18 cellular contexts compared by ENCODE assay signal in genomic region chr12:130104596-130105253, GRCh38. TPM values are rescaled to one million over a fixed set of nuclear protein-coding genes. Genes with fewer than 3 reads are reported as not detected.
DNase-seq lines count a peak whose midpoint lies in the region; ATAC-seq and TF ChIP-seq lines count a peak whose summit lies in the region.
"Had no signal": no experiment of that assay in that cellular context is flagged by ENCODE, and none has a peak within 500 bp of the region (broad histone marks: within the 10 kb centered on the region; RNA-seq: fewer than 3 reads in every experiment).

No MANE protein-coding gene starts in this region.

- peak overlapping the region; percentile 93 for H2AFZ ChIP-seq in smooth muscle cell (ENCODE audit: low read depth)

- no peak overlapping the region for H3K27ac Mint-ChIP-seq in activated T-cell treated with anti-CD3 and anti-CD28 coated beads, Interleukin-2, amount 50 U/mL, for 24 hours
- H3K27ac Mint-ChIP-seq: activated naive CD8-positive, alpha-beta T cell treated with anti-CD3 and anti-CD28 coated beads for 36 hours had no signal

- TF ChIP-seq CTCF in body of pancreas (IDR thresholded peaks at IDR 0.05) (no peak), smooth muscle cell (IDR thresholded peaks at IDR 0.05; ENCODE audit: borderline replicate concordance, insufficient read depth, poor library complexity, severe bottlenecking) (no peak)

- H3K9me3 Mint-ChIP-seq in activated T-cell treated with anti-CD3 and anti-CD28 coated beads, Interleukin-2, amount 50 U/mL, for 24 hours, result peaks cover 8% of the 10 kb centered on the region

- H3K4me1 Mint-ChIP-seq in activated T-cell treated with anti-CD3 and anti-CD28 coated beads, Interleukin-2, amount 50 U/mL, for 24 hours (ENCODE audit: low read depth), result peaks cover 1% of the 10 kb centered on the region

- H3K9ac ChIP-seq in smooth muscle cell (ENCODE audit: low read depth), result no peak overlapping the region

- H3K36me3 Mint-ChIP-seq in activated T-cell treated with anti-CD3 and anti-CD28 coated beads, Interleukin-2, amount 50 U/mL, for 24 hours (ENCODE audit: low read depth), result no peaks in the 10 kb centered on the region
- H3K36me3 Mint-ChIP-seq: activated naive CD8-positive, alpha-beta T cell treated with anti-CD3 and anti-CD28 coated beads for 36 hours had no signal

- H3K9me3 ChIP-seq in body of pancreas, result no peaks in the 10 kb centered on the region
- H3K9me3 ChIP-seq in mesodermal cell (ENCODE audit: control insufficient read depth, low read length), result peaks cover 4% of the 10 kb centered on the region
- no peaks in the 10 kb centered on the region for H3K9me3 ChIP-seq in smooth muscle cell (replicated peaks; ENCODE audit: low read depth)
- H3K9me3 ChIP-seq: neutrophil, thoracic aorta had no signal

- no peaks in the 10 kb centered on the region for H3K79me2 ChIP-seq in smooth muscle cell (ENCODE audit: low read depth)

- intact Hi-C loops in body of pancreas (cut with DNase I), result no loop called here

- peak overlapping the region; percentile 76 for H3K4me2 ChIP-seq in smooth muscle cell

- H3K36me3 ChIP-seq in body of pancreas (replicated peaks in 1 of 2; ENCODE audit: insufficient read depth in 1 of 2, low read depth in 2 of 2), result no peaks in the 10 kb centered on the region
- H3K36me3 ChIP-seq in mesodermal cell (ENCODE audit: control insufficient read depth, insufficient read depth, low read length), result no peaks in the 10 kb centered on the region
- H3K36me3 ChIP-seq in smooth muscle cell (ENCODE audit: low read depth), result no peaks in the 10 kb centered on the region
- H3K36me3 ChIP-seq: neutrophil, thoracic aorta had no signal

- H4K20me1 ChIP-seq in smooth muscle cell (ENCODE audit: low read depth), result no peaks in the 10 kb centered on the region

- H3K27me3 Mint-ChIP-seq in activated T-cell treated with anti-CD3 and anti-CD28 coated beads, Interleukin-2, amount 50 U/mL, for 24 hours, result peaks cover 27% of the 10 kb centered on the region

- no peaks in the 10 kb centered on the region for H3K27me3 ChIP-seq in body of pancreas
- peaks cover 3% of the 10 kb centered on the region for H3K27me3 ChIP-seq in smooth muscle cell (ENCODE audit: low read depth)

- WGBS in body of pancreas, 2 donors, result 1 to 2% methylated on average over 9 to 16 of the region's 16 CpGs
- WGBS in mesodermal cell (ENCODE audit: insufficient coverage in 2 of 2), 2 experiments, result 25 to 33% methylated on average over 14 to 15 of the region's 16 CpGs
- WGBS in smooth muscle cell (ENCODE audit: low lambda C conversion rate), result 16% methylated on average over 16 of the region's 16 CpGs

- H3K27ac ChIP-seq in body of pancreas (peak overlapping the region in 3 of 4 donors; percentile 37 to 67 (median 50)), mesodermal cell (ENCODE audit: low read depth, low read length, severe bottlenecking) (peak overlapping the region; percentile 33), smooth muscle cell (ENCODE audit: low read depth) (no peak overlapping the region)
- H3K27ac ChIP-seq: neutrophil, thoracic aorta had no signal

- H3K4me1 ChIP-seq in body of pancreas (peaks cover 19% of the 10 kb centered on the region), mesodermal cell (ENCODE audit: control insufficient read depth, insufficient read depth, low read length, poor library complexity, severe bottlenecking) (no peaks in the 10 kb centered on the region), smooth muscle cell (ENCODE audit: low read depth) (peaks cover 7% of the 10 kb centered on the region)

- ATAC-seq in body of pancreas (peak; percentile 78), GM21423 (IDR thresholded peaks at IDR 0.05; ENCODE audit: unreplicated experiment) (no peak)
- ATAC-seq: PC-3 had no signal

- peak; percentile 80 for DNase-seq in NCI-H748 (lab: John Stamatoyannopoulos, UW; ENCODE audit: unreplicated experiment)
- no peak for DNase-seq in NCI-H748 treated with DMSO at 0.1 percent for 48 hours (lab: John Stamatoyannopoulos, UW)
- DNase-seq in body of pancreas, result peak; percentile 20 to 45 (median 26)
- no peak for DNase-seq in smooth muscle cell (lab: John Stamatoyannopoulos, UW; ENCODE audit: unreplicated experiment)
- no peak for DNase-seq in activated T-cell treated with anti-CD3 and anti-CD28 coated beads, Interleukin-2, amount 50 U/mL, for 24 hours
- DNase-seq in T-helper 1 cell, result no peak
- DNase-seq: ACHN; activated CD4-positive, CD25-positive, alpha-beta regulatory T cell; activated naive CD8-positive, alpha-beta T cell treated with anti-CD3 and anti-CD28 coated beads for 36 hours; glutamatergic neuron; PC-3; SW 1271 had no signal

- TF ChIP-seq POLR2A in body of pancreas (IDR thresholded peaks at IDR 0.05), result no peak

- H3F3A ChIP-seq in smooth muscle cell (ENCODE audit: low read depth), result no peaks in the 10 kb centered on the region

- H3K4me3 ChIP-seq in body of pancreas (no peak overlapping the region), mesodermal cell (ENCODE audit: extremely low read depth, insufficient read depth, low read length, poor library complexity, severe bottlenecking) (no peak overlapping the region), smooth muscle cell (peak overlapping the region; percentile 18)
- H3K4me3 ChIP-seq: thoracic aorta had no signal

- no peak overlapping the region for H3K4me3 Mint-ChIP-seq in activated T-cell treated with anti-CD3 and anti-CD28 coated beads, Interleukin-2, amount 50 U/mL, for 24 hours
- H3K4me3 Mint-ChIP-seq: activated naive CD8-positive, alpha-beta T cell treated with anti-CD3 and anti-CD28 coated beads for 36 hours had no signal

RNA-seq across cellular contexts. Expression of gene FZD10, which starts 57.5 kb away (rescaled TPM):
- total RNA-seq in body of pancreas (under 1 TPM; under 0.01 to 0.52 TPM), smooth muscle cell (1.6 and 1.7 TPM in 2 replicates)
- 6.6 TPM for polyA plus RNA-seq in mesodermal cell (2013, experiment 1 of 2)
- polyA plus RNA-seq in mesodermal cell (2013, experiment 2 of 2), result 4.6 TPM
- polyA plus RNA-seq in smooth muscle cell, result 1.3 and 1.9 TPM in 2 replicates
- total RNA-seq: activated naive CD8-positive, alpha-beta T cell treated with anti-CD3 and anti-CD28 coated beads for 36 hours; HT-29; M059J; PC-3 had no signal

Comparison
In these comparisons a context has a peak if more than half of its experiments do, and no peak if none do; other contexts are left out.
1. DNase-seq: peak in NCI-H748 (single experiment) and body of pancreas (4 of 4); none in NCI-H748 treated with DMSO at 0.1 percent for 48 hours (single experiment), smooth muscle cell (single experiment), activated T-cell treated with anti-CD3 and anti-CD28 coated beads, Interleukin-2, amount 50 U/mL, for 24 hours (single experiment) and T-helper 1 cell (0 of 5).